In the genomic region with DNA sequence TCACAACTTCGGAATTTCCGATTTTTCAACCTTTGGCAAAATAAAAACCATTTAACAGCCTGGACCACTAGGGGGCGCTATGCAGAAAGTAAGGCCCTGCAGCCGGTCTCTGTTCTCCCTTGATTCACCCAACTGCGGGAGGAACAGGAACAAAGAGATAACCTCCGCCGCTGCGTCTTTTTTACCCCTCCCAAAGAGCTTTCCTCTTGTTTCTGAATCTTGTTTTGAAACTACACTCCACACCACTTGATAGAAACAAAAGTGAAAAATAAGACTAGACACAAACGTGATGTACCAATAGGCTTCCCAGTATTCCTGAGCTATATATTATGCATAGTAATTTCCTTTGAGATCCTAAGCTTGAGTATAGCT, we compare ENCODE assay signal across 8 cellular contexts.
A peak's percentile ranks its signal among the peaks of the same experiment; 100 is the strongest.
DNase-seq lines count a peak whose midpoint lies in the region; ATAC-seq and TF ChIP-seq lines count a peak whose summit lies in the region.

No MANE protein-coding gene starts in this region.

- no peaks in the 10 kb centered on the region for H3K9me3 Mint-ChIP-seq in activated naive CD8-positive, alpha-beta T cell (ENCODE audit: low read depth)

- WGBS in heart right ventricle, 2 donors, result 3% methylated on average over 9 of the region's 9 CpGs
- 3 to 5% methylated on average over 9 of the region's 9 CpGs for WGBS in aorta, 2 donors

- H3K36me3 Mint-ChIP-seq in activated naive CD8-positive, alpha-beta T cell, result no peaks in the 10 kb centered on the region

- peaks cover 11% of the 10 kb centered on the region for H3K4me1 Mint-ChIP-seq in activated naive CD8-positive, alpha-beta T cell (ENCODE audit: low read depth)

- H3K27ac ChIP-seq in heart right ventricle (no peak overlapping the region), aorta (ENCODE audit: low read depth in 1 of 2, low read length in 2 of 2) (no peak overlapping the region)

- H3K9me3 ChIP-seq in heart right ventricle (no peaks in the 10 kb centered on the region), aorta (ENCODE audit: control insufficient read depth, low read length) (no peaks in the 10 kb centered on the region)

- H3K4me3 ChIP-seq in heart right ventricle (peak overlapping the region in 2 of 10 donors; percentile 15 to 20), aorta (ENCODE audit: low read length in 2 of 2) (no peak overlapping the region)

- peak overlapping the region; percentile 17 for H3K4me3 Mint-ChIP-seq in activated naive CD8-positive, alpha-beta T cell

- H3K36me3 ChIP-seq in heart right ventricle (no peaks in the 10 kb centered on the region), aorta (ENCODE audit: control insufficient read depth in 1 of 2, insufficient read depth in 2 of 2, low read length in 1 of 2) (no peaks in the 10 kb centered on the region)

- peaks cover 0 to 46% (median 37%) of the 10 kb centered on the region in 7 donors for H3K27me3 ChIP-seq in heart right ventricle
- no peaks in the 10 kb centered on the region for H3K27me3 ChIP-seq in aorta (ENCODE audit: control insufficient read depth in 1 of 2, insufficient read depth in 2 of 2, low read length in 1 of 2)

- intact Hi-C loops in heart right ventricle (cut with DNase I) (loop anchor here in 6 of 10 donors (2.0 to 10.0 kb wide), 5 partner anchors 306 to 408 kb away; partner anchors contain the start of genes SP5 (in 2 of the 6) and GAD1 (in 1 of the 6)), aorta (cut with DNase I) (no loop called here)

- H3K27ac Mint-ChIP-seq in activated naive CD8-positive, alpha-beta T cell, result no peak overlapping the region

- H3K4me1 ChIP-seq in heart right ventricle (peaks cover 0 to 10% (median 7%) of the 10 kb centered on the region in 9 donors), aorta (ENCODE audit: control insufficient read depth in 1 of 2, insufficient read depth in 2 of 2, low read length in 2 of 2) (no peaks in the 10 kb centered on the region)

- ATAC-seq in heart right ventricle (peak in 1 of 8 donors; percentile 33), aorta (ENCODE audit: low FRiP score) (peak; percentile 74)

- peak; percentile 81 to 93 (median 88) for TF ChIP-seq CTCF in heart right ventricle (IDR thresholded peaks at IDR 0.05)

- H3K27me3 Mint-ChIP-seq in activated naive CD8-positive, alpha-beta T cell, result peaks cover 20% of the 10 kb centered on the region

- DNase-seq in GM04503 (ENCODE audit: low read depth) (peak; percentile 8), NCI-H1048 (lab: John Stamatoyannopoulos, UW) (peak; percentile 6), SKM-1 treated with dmso at 0.1 percent for 144 hours (lab: John Stamatoyannopoulos, UW; ENCODE audit: unreplicated experiment) (peak; percentile 72), heart right ventricle (peak; percentile 39 to 73), putamen (ENCODE audit: low spot score) (peak; percentile 58), aorta (peak; percentile 71 to 83), mesenteric fat pad (ENCODE audit: low spot score) (no peak)

Comparison
In these comparisons a context has a peak if more than half of its experiments do, and no peak if none do; other contexts are left out.
1. intact Hi-C loops: an anchor here in heart right ventricle (2.0 to 10.0 kb wide); none called in aorta.